Comparison of ENCODE assay signal across 14 cellular contexts in the genomic region with DNA sequence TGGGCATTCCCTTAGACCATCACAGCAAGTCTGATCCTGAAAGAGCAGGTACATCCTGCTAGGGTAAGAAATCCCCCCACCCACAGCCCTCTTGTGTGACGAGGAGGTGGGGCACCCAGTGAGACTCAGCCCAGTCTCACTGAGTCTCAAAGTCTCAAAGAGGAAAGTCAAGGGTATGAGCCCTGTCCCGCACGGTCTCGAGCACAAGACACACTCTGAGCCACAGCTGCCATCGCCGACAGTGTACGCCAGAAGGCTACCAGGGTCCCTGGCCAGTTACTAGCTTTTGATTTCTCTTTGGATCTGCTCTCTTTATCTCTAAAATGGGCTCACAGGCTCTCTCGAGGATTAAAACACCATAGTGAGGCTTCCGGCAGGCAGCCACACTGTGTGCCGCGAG.
A peak's percentile ranks its signal among the peaks of the same experiment; 100 is the strongest.
DNase-seq lines count a peak whose midpoint lies in the region; ATAC-seq and TF ChIP-seq lines count a peak whose summit lies in the region.
"Had no signal": no experiment of that assay in that cellular context is flagged by ENCODE, and none has a peak within 500 bp of the region (broad histone marks: within the 10 kb centered on the region; RNA-seq: fewer than 3 reads in every experiment).

No MANE protein-coding gene starts in this region.

- H3K27ac ChIP-seq in BLaER1 treated with 17β-estradiol and CSF1 and Interleukin-3, amounts not matched to agents 10 nM and 100 nM = no peak overlapping the region
- H3K27ac ChIP-seq in sigmoid colon = no peak overlapping the region

- 92 to 94% methylated on average over 11 of the region's 11 CpGs for WGBS in sigmoid colon, 2 donors

- H3K4me1 Mint-ChIP-seq in brain = peaks cover 16% of the 10 kb centered on the region
- peaks cover 1% of the 10 kb centered on the region for H3K4me1 Mint-ChIP-seq in progenitor cell of endocrine pancreas (ENCODE audit: low read depth)

- H3K9me3 ChIP-seq in BLaER1 treated with 17β-estradiol and CSF1 and Interleukin-3, amounts not matched to agents 10 nM and 100 nM (replicated peaks in 1 of 11) = peaks cover 0 to 8% (median 0%) of the 10 kb centered on the region in 11 experiments; a peak in 1 of 22 replicates
- H3K9me3 ChIP-seq in sigmoid colon = no peaks in the 10 kb centered on the region

- TF ChIP-seq CTCF in brain (conservative IDR thresholded peaks at IDR 0.05) = no peak
- TF ChIP-seq CTCF in sigmoid colon (IDR thresholded peaks at IDR 0.05) = no peak
- TF ChIP-seq CTCF in progenitor cell of endocrine pancreas (IDR thresholded peaks at IDR 0.05; ENCODE audit: unreplicated experiment) = no peak

- peaks cover 32% of the 10 kb centered on the region for H3K36me3 Mint-ChIP-seq in brain
- peaks cover 36% of the 10 kb centered on the region for H3K36me3 Mint-ChIP-seq in progenitor cell of endocrine pancreas (ENCODE audit: insufficient read depth)

- no peak overlapping the region for H3K9ac ChIP-seq in BLaER1 treated with 17β-estradiol and CSF1 and Interleukin-3, amounts not matched to agents 10 nM and 100 nM

- H3K9me3 Mint-ChIP-seq in brain (peaks cover 0 to 3% (median 0%) of the 10 kb centered on the region in 5 experiments), progenitor cell of endocrine pancreas (ENCODE audit: low read depth) (no peaks in the 10 kb centered on the region)
- H3K9me3 Mint-ChIP-seq: HFFc6 had no signal

- H3K27me3 Mint-ChIP-seq in brain (no peaks in the 10 kb centered on the region), progenitor cell of endocrine pancreas (no peaks in the 10 kb centered on the region)

- ATAC-seq in left ventricle myocardium superior = peak; percentile 11

- TF ChIP-seq EP300 in sigmoid colon (IDR thresholded peaks at IDR 0.05) = no peak

- no peak for TF ChIP-seq POLR2A in sigmoid colon (IDR thresholded peaks at IDR 0.05)

- peak overlapping the region; percentile 45 to 88 (median 69) for H3K27ac Mint-ChIP-seq in brain
- H3K27ac Mint-ChIP-seq in progenitor cell of endocrine pancreas = no peak overlapping the region
- H3K27ac Mint-ChIP-seq: HFFc6 had no signal

- in situ Hi-C loops in KBM-7 (cut with MboI; ENCODE audit: low pct_unique_long_range_greater_than_20kb, low sequenced_read_pairs) = no loop called here

- no peak for DNase-seq in left ventricle myocardium superior
- DNase-seq in sigmoid colon = peak; percentile 46
- DNase-seq in stimulated activated CD4-positive, alpha-beta T cell treated with anti-CD3 and anti-CD28 coated beads, Interleukin-1b, Interleukin-23, amount 100 ng/mL, for 48 hours = no peak
- no peak for DNase-seq in KBM-7
- DNase-seq in progenitor cell of endocrine pancreas (ENCODE audit: low spot score, unreplicated experiment) = no peak
- DNase-seq: DMS79 treated with DMSO at 0.1 percent for 48 hours, NCI-H1436, NCI-H1930, NCI-H345, NCI-H524 treated with DMSO at 0.1 percent for 48 hours had no signal

- H3K4me1 ChIP-seq in BLaER1 treated with 17β-estradiol and CSF1 and Interleukin-3, amounts not matched to agents 10 nM and 100 nM = peaks cover 26 to 47% (median 33%) of the 10 kb centered on the region in 10 experiments
- no peaks in the 10 kb centered on the region for H3K4me1 ChIP-seq in sigmoid colon

- no peak overlapping the region for H3K4me3 ChIP-seq in BLaER1 treated with 17β-estradiol and CSF1 and Interleukin-3, amounts not matched to agents 10 nM and 100 nM
- H3K4me3 ChIP-seq in sigmoid colon = no peak overlapping the region

- intact Hi-C loops in left ventricle myocardium superior (cut with micrococcal nuclease) (no loop called here), sigmoid colon (cut with DNase I) (no loop called here)

- peak overlapping the region; percentile 2 to 73 (median 48); a peak in 17 of 22 replicates for H3K4me2 ChIP-seq in BLaER1 treated with 17β-estradiol and CSF1 and Interleukin-3, amounts not matched to agents 10 nM and 100 nM

- peaks cover 0 to 41% (median 23%) of the 10 kb centered on the region in 11 experiments; a peak in 14 of 22 replicates for H3K27me3 ChIP-seq in BLaER1 treated with 17β-estradiol and CSF1 and Interleukin-3, amounts not matched to agents 10 nM and 100 nM
- no peaks in the 10 kb centered on the region for H3K27me3 ChIP-seq in sigmoid colon

- H4K20me1 ChIP-seq in BLaER1 treated with 17β-estradiol and CSF1 and Interleukin-3, amounts not matched to agents 10 nM and 100 nM = peaks cover 22 to 99% (median 31%) of the 10 kb centered on the region in 11 experiments; a peak in 20 of 22 replicates

- peaks cover 27 to 97% (median 70%) of the 10 kb centered on the region in 11 experiments for H3K36me3 ChIP-seq in BLaER1 treated with 17β-estradiol and CSF1 and Interleukin-3, amounts not matched to agents 10 nM and 100 nM
- H3K36me3 ChIP-seq in sigmoid colon = peaks cover 0 to 29% (median 11%) of the 10 kb centered on the region in 4 donors

- H3K4me3 Mint-ChIP-seq in brain (no peak overlapping the region), progenitor cell of endocrine pancreas (ENCODE audit: low read depth) (no peak overlapping the region)
- H3K4me3 Mint-ChIP-seq: CD14-positive monocyte, HFFc6 had no signal
